Comparison of ENCODE assay signal across 1 cellular context in genomic region chr3:43185656-43186375, GRCh38.
A peak's percentile ranks its signal among the peaks of the same experiment; 100 is the strongest.
TF ChIP-seq lines count a peak whose summit lies in the region.

No MANE protein-coding gene starts in this region.

TF ChIP-seq in HEK293, 187 proteins besides CTCF, POLR2A, EP300 and RAD21 (continued from another document):
- TF ChIP-seq BCL6B (tag by site-specific recombination; IDR thresholded peaks at IDR 0.05) = peak; percentile 68
